ENCODE assay signal across 25 cellular contexts in the genomic region with DNA sequence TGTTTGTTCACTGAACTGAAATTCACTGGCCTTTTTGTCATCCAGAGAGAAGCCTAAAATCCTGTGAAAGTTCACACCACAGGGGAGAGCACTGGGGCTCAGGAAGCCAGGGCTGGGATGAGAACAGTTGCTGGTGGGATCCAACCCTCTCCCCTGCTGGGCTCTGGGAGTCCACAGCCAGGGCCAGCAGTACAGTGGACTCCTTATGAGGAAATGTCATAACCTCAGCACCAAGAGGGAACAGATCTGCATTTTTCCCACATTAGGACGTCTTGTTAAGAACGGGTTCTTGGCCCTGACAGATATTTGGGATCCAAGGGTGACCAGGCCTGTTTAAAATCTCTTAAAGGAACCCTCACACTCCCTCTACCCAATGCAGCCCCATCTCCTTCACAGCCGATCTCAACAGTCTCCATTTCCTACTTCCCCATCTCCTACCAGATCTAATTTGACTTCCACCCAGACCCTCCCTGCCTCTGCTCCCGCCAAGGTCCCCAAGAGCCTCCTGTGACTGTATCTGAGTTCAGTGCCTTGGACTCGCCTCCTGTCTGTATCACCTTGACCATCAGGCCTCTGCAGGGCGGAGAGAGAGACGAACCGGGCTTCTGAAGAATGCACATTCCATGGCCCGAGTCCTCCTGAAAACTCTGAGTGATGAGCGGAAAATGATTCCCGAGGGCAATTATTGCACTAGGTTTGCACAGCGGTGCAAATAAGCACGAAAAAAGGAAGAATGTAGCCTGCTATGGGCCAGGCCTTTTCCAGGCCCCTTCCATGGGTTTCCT.
A peak's percentile ranks its signal among the peaks of the same experiment; 100 is the strongest.
DNase-seq lines count a peak whose midpoint lies in the region; ATAC-seq and TF ChIP-seq lines count a peak whose summit lies in the region.
"Had no signal": no experiment of that assay in that cellular context is flagged by ENCODE, and none has a peak within 500 bp of the region (broad histone marks: within the 10 kb centered on the region; RNA-seq: fewer than 3 reads in every experiment).

No MANE protein-coding gene starts in this region.

- intact Hi-C loops in colonic mucosa (cut with DNase I) (no loop called here), posterior vena cava (cut with DNase I) (no loop called here), tibial artery (cut with DNase I; ENCODE audit: low total_unique reads) (no loop called here)

- peak overlapping the region; percentile 70 for H3K27ac ChIP-seq in colonic mucosa
- peak overlapping the region; percentile 20 to 63 for H3K27ac ChIP-seq in right atrium auricular region
- H3K27ac ChIP-seq in tibial artery = peak overlapping the region; percentile 81 to 84
- H3K27ac ChIP-seq: BLaER1, uterus had no signal

- H3K4me3 ChIP-seq in colonic mucosa (no peak overlapping the region), right atrium auricular region (no peak overlapping the region), tibial artery (no peak overlapping the region)
- H3K4me3 ChIP-seq: BLaER1, smooth muscle cell, uterus had no signal

- H3K9me3 ChIP-seq in colonic mucosa (no peaks in the 10 kb centered on the region), right atrium auricular region (peaks cover 0 to 23% of the 10 kb centered on the region in 2 donors), tibial artery (no peaks in the 10 kb centered on the region)

- DNase-seq in colonic mucosa (no peak), right atrium auricular region (ENCODE audit: low spot score) (no peak), posterior vena cava (ENCODE audit: low spot score) (peak; percentile 76), tibial artery (peak; percentile 29 to 69), HK-2 (ENCODE audit: unreplicated experiment) (no peak), UCSD-AML1 (lab: John Stamatoyannopoulos, UW; ENCODE audit: unreplicated experiment) (no peak), cerebellar cortex (ENCODE audit: low spot score) (no peak)
- DNase-seq: activated CD4-positive, alpha-beta memory T cell treated with anti-CD3 and anti-CD28 coated beads for 36 hours; activated CD4-positive, CD25-positive, alpha-beta regulatory T cell treated with anti-CD3 and anti-CD28 coated beads, Interleukin-2, amount 50 U/mL, for 72 hours; activated CD8-positive, alpha-beta memory T cell treated with anti-CD3 and anti-CD28 coated beads, Interleukin-2, amount 50 U/mL, for 48 hours; activated naive CD4-positive, alpha-beta T cell treated with anti-CD3 and anti-CD28 coated beads, Interleukin-2, amount 50 U/mL, for 16 hours; amygdala; central memory CD4-positive, alpha-beta T cell; glutamatergic neuron; mammary epithelial cell; NCI-H1436 treated with DMSO at 0.1 percent for 48 hours; NCI-H446; SK-N-SH; stimulated activated CD4-positive, alpha-beta T cell treated with anti-CD3 and anti-CD28 coated beads, Interleukin-2, amount 100 ng/mL, for 48 hours; substantia nigra; uterus had no signal

- H3K27me3 ChIP-seq in colonic mucosa (no peaks in the 10 kb centered on the region), right atrium auricular region (no peaks in the 10 kb centered on the region), tibial artery (no peaks in the 10 kb centered on the region)
- H3K27me3 ChIP-seq: BLaER1, uterus had no signal

- H3K9ac ChIP-seq in colonic mucosa (ENCODE audit: low read depth in 2 of 2, low read length in 2 of 2) = no peak overlapping the region
- H3K9ac ChIP-seq: BLaER1, SK-N-SH had no signal

- no peak for ATAC-seq in HG03097 (IDR thresholded peaks at IDR 0.05; ENCODE audit: low FRiP score, unreplicated experiment)
- ATAC-seq: activated T-helper 17 cell treated with anti-CD3 and anti-CD28 coated beads, Interleukin-2, amount 50 U/mL, for 72 hours had no signal

- no peaks in the 10 kb centered on the region for H3K36me3 ChIP-seq in colonic mucosa
- no peaks in the 10 kb centered on the region for H3K36me3 ChIP-seq in right atrium auricular region
- H3K36me3 ChIP-seq in tibial artery = no peaks in the 10 kb centered on the region
- H3K36me3 ChIP-seq: BLaER1, uterus had no signal

- TF ChIP-seq CTCF in colonic mucosa (IDR thresholded peaks at IDR 0.05) (no peak), right atrium auricular region (IDR thresholded peaks at IDR 0.05) (no peak), tibial artery (IDR thresholded peaks at IDR 0.05) (peak in 1 of 2 experiments; percentile 7)

- H3K4me1 ChIP-seq in colonic mucosa (peaks cover 7% of the 10 kb centered on the region), right atrium auricular region (peaks cover 0 to 30% of the 10 kb centered on the region in 2 donors), tibial artery (peaks cover 0 to 90% (median 76%) of the 10 kb centered on the region in 4 donors)
- H3K4me1 ChIP-seq: uterus had no signal

Comparison
In these comparisons a context has a peak if more than half of its experiments do, and no peak if none do; other contexts are left out.
1. DNase-seq: peak in posterior vena cava (single experiment) and tibial artery (2 of 2); none in colonic mucosa (single experiment), right atrium auricular region (single experiment), HK-2 (single experiment), UCSD-AML1 (single experiment) and cerebellar cortex (single experiment).
2. Peak in every context shown above with its lines, with median percentiles within 50 percentile points of each other: H3K27ac ChIP-seq.